Comparison of ENCODE assay signal across 38 cellular contexts in genomic region chr21:42430570-42430969, GRCh38. TPM values are rescaled to one million over a fixed set of nuclear protein-coding genes. Genes with fewer than 3 reads are reported as not detected.
"Had no signal": no experiment of that assay in that cellular context is flagged by ENCODE, and none has a peak within 500 bp of the region (broad histone marks: within the 10 kb centered on the region; RNA-seq: fewer than 3 reads in every experiment).

No MANE protein-coding gene starts in this region.

- H3K4me3 Mint-ChIP-seq: activated CD4-positive, alpha-beta memory T cell treated with anti-CD3 and anti-CD28 coated beads for 36 hours; activated CD4-positive, alpha-beta T cell treated with anti-CD3 and anti-CD28 coated beads for 36 hours; activated CD4-positive, alpha-beta T cell treated with anti-CD3 and anti-CD28 coated beads, Interleukin-2, amount 10 ng/mL, durations not matched to agents 24 days and 14 days; activated CD8-positive, alpha-beta memory T cell treated with anti-CD3 and anti-CD28 coated beads, Interleukin-2, amount 10 ng/mL, durations not matched to agents 7 days and 5 days; activated CD8-positive, alpha-beta T cell treated with anti-CD3 and anti-CD28 coated beads, Interleukin-2, amount 10 ng/mL, durations not matched to agents 7 days and 5 days; activated naive CD8-positive, alpha-beta T cell treated with anti-CD3 and anti-CD28 coated beads for 36 hours; activated naive CD8-positive, alpha-beta T cell treated with anti-CD3 and anti-CD28 coated beads, Interleukin-2, amount 50 U/mL, for 24 hours; activated T-helper 1 cell treated with anti-CD3 and anti-CD28 coated beads, Interleukin-12 subunit alpha, Interleukin-12 subunit beta, Interleukin-2, Interleukin-4 antibody, amounts not matched to agents 30 ng/mL and 10 ng/mL and 1 ng/mL, durations not matched to agents 14 hours and 24 hours and 36 hours; effector memory CD8-positive, alpha-beta T cell; T-cell; T-helper 1 cell treated with Interleukin-12 subunit alpha and Interleukin-12 subunit beta and Interleukin-4 antibody, amounts not matched to agents 30 μg/mL and 1 μg/mL, for 36 hours; T-helper 2 cell treated with Interferon-gamma antibody and Interleukin-4, amounts not matched to agents 5 μg/mL and 100 μg/mL, for 36 hours had no signal

- H3K27me3 Mint-ChIP-seq: activated CD4-positive, alpha-beta memory T cell treated with anti-CD3 and anti-CD28 coated beads for 36 hours; activated CD4-positive, alpha-beta T cell treated with anti-CD3 and anti-CD28 coated beads for 36 hours; activated CD4-positive, alpha-beta T cell treated with anti-CD3 and anti-CD28 coated beads, Interleukin-2, amount 10 ng/mL, durations not matched to agents 24 days and 14 days; activated CD8-positive, alpha-beta memory T cell treated with anti-CD3 and anti-CD28 coated beads, Interleukin-2, amount 10 ng/mL, durations not matched to agents 7 days and 5 days; activated naive CD8-positive, alpha-beta T cell treated with anti-CD3 and anti-CD28 coated beads for 36 hours; activated naive CD8-positive, alpha-beta T cell treated with anti-CD3 and anti-CD28 coated beads, Interleukin-2, amount 50 U/mL, for 24 hours; effector memory CD8-positive, alpha-beta T cell; T-cell had no signal

- FAIRE-seq: colon had no signal

- H3K4me1 ChIP-seq: body of pancreas, esophagus muscularis mucosa, foreskin keratinocyte, gastrocnemius medialis had no signal

- H3K36me3 ChIP-seq: adrenal gland, esophagus muscularis mucosa, gastrocnemius medialis, WERI-Rb-1 had no signal

- ATAC-seq: activated CD4-positive, alpha-beta T cell treated with anti-CD3 and anti-CD28 coated beads for 36 hours; activated CD8-positive, alpha-beta memory T cell treated with anti-CD3 and anti-CD28 coated beads, Interleukin-2, amount 10 ng/mL, durations not matched to agents 7 days and 5 days; activated CD8-positive, alpha-beta T cell treated with anti-CD3 and anti-CD28 coated beads, Interleukin-2, amount 10 ng/mL, durations not matched to agents 7 days and 5 days; activated naive CD8-positive, alpha-beta T cell treated with anti-CD3 and anti-CD28 coated beads, Interleukin-2, amount 50 U/mL, for 24 hours; effector memory CD8-positive, alpha-beta T cell; foreskin keratinocyte; gastrocnemius medialis; T-cell had no signal

- H3K27ac Mint-ChIP-seq: activated CD4-positive, alpha-beta memory T cell treated with anti-CD3 and anti-CD28 coated beads for 36 hours; activated CD4-positive, alpha-beta T cell treated with anti-CD3 and anti-CD28 coated beads for 36 hours; activated CD4-positive, alpha-beta T cell treated with anti-CD3 and anti-CD28 coated beads, Interleukin-2, amount 10 ng/mL, durations not matched to agents 24 days and 14 days; activated CD8-positive, alpha-beta memory T cell treated with anti-CD3 and anti-CD28 coated beads, Interleukin-2, amount 10 ng/mL, durations not matched to agents 7 days and 5 days; activated CD8-positive, alpha-beta T cell treated with anti-CD3 and anti-CD28 coated beads, Interleukin-2, amount 10 ng/mL, durations not matched to agents 7 days and 5 days; activated naive CD8-positive, alpha-beta T cell treated with anti-CD3 and anti-CD28 coated beads for 36 hours; activated naive CD8-positive, alpha-beta T cell treated with anti-CD3 and anti-CD28 coated beads, Interleukin-2, amount 50 U/mL, for 24 hours; activated T-helper 1 cell treated with anti-CD3 and anti-CD28 coated beads, Interleukin-12 subunit alpha, Interleukin-12 subunit beta, Interleukin-2, Interleukin-4 antibody, amounts not matched to agents 30 ng/mL and 10 ng/mL and 1 ng/mL, durations not matched to agents 14 hours and 24 hours and 36 hours; T-cell; T-helper 1 cell treated with Interleukin-12 subunit alpha and Interleukin-12 subunit beta and Interleukin-4 antibody, amounts not matched to agents 30 μg/mL and 1 μg/mL, for 36 hours; T-helper 2 cell treated with Interferon-gamma antibody and Interleukin-4, amounts not matched to agents 5 μg/mL and 100 μg/mL, for 36 hours had no signal

- H3K9me3 Mint-ChIP-seq: effector memory CD8-positive, alpha-beta T cell had no signal

- H3K4me3 ChIP-seq: adrenal gland, body of pancreas, esophagus muscularis mucosa, gastrocnemius medialis had no signal

- DNase-seq: activated CD4-positive, alpha-beta memory T cell treated with anti-CD3 and anti-CD28 coated beads for 36 hours; activated CD4-positive, alpha-beta T cell treated with anti-CD3 and anti-CD28 coated beads for 36 hours; activated CD4-positive, alpha-beta T cell treated with anti-CD3 and anti-CD28 coated beads, Interleukin-2, amount 10 ng/mL, durations not matched to agents 24 days and 14 days; activated CD4-positive, CD25-positive, alpha-beta regulatory T cell; activated CD4-positive, CD25-positive, alpha-beta regulatory T cell treated with anti-CD3 and anti-CD28 coated beads, Interleukin-2, amount 50 U/mL, for 72 hours; activated CD8-positive, alpha-beta memory T cell treated with anti-CD3 and anti-CD28 coated beads, Interleukin-2, amount 10 ng/mL, durations not matched to agents 7 days and 5 days; activated CD8-positive, alpha-beta memory T cell treated with anti-CD3 and anti-CD28 coated beads, Interleukin-2, amount 50 U/mL, for 4 hours; activated CD8-positive, alpha-beta T cell treated with anti-CD3 and anti-CD28 coated beads, Interleukin-2, amount 10 ng/mL, durations not matched to agents 7 days and 5 days; activated gamma-delta T cell; activated naive CD4-positive, alpha-beta T cell; activated naive CD4-positive, alpha-beta T cell treated with anti-CD3 and anti-CD28 coated beads, Interleukin-2, amount 50 U/mL, for 16 hours; activated naive CD8-positive, alpha-beta T cell treated with anti-CD3 and anti-CD28 coated beads for 36 hours; activated naive CD8-positive, alpha-beta T cell treated with anti-CD3 and anti-CD28 coated beads, Interleukin-2, amount 50 U/mL, for 24 hours; activated T-cell treated with anti-CD3 and anti-CD28 coated beads, Interleukin-2, amount 50 U/mL, for 48 hours; amygdala; aorta; caudate nucleus; cortex of kidney; effector CD4-positive, alpha-beta T cell; effector memory CD8-positive, alpha-beta T cell; erythroblast; foreskin keratinocyte; gastrocnemius medialis; head of caudate nucleus; SW 1271; T-cell; T1000; WERI-Rb-1 had no signal

- H3K27ac ChIP-seq: adrenal gland, body of pancreas, esophagus muscularis mucosa, foreskin keratinocyte, gastrocnemius medialis, WERI-Rb-1 had no signal

- H3K9me3 ChIP-seq: adrenal gland, body of pancreas, gastrocnemius medialis had no signal

- H3K27me3 ChIP-seq: adrenal gland, body of pancreas had no signal

RNA-seq across cellular contexts. Expression of gene UBASH3A, which starts 26.9 kb away (rescaled TPM):
- total RNA-seq: chondrocyte, dermis blood vessel endothelial cell, foreskin keratinocyte, glomerular endothelial cell had no signal
- polyA plus RNA-seq: foreskin keratinocyte had no signal

RNA-seq across cellular contexts. Expression of gene TMPRSS3, which starts 34.7 kb away (rescaled TPM):
- total RNA-seq: chondrocyte, dermis blood vessel endothelial cell, esophagus muscularis mucosa, foreskin keratinocyte, gastrocnemius medialis, glomerular endothelial cell had no signal
- polyA plus RNA-seq: foreskin keratinocyte had no signal
